ENCODE assay signal across 8 cellular contexts in the genomic region with DNA sequence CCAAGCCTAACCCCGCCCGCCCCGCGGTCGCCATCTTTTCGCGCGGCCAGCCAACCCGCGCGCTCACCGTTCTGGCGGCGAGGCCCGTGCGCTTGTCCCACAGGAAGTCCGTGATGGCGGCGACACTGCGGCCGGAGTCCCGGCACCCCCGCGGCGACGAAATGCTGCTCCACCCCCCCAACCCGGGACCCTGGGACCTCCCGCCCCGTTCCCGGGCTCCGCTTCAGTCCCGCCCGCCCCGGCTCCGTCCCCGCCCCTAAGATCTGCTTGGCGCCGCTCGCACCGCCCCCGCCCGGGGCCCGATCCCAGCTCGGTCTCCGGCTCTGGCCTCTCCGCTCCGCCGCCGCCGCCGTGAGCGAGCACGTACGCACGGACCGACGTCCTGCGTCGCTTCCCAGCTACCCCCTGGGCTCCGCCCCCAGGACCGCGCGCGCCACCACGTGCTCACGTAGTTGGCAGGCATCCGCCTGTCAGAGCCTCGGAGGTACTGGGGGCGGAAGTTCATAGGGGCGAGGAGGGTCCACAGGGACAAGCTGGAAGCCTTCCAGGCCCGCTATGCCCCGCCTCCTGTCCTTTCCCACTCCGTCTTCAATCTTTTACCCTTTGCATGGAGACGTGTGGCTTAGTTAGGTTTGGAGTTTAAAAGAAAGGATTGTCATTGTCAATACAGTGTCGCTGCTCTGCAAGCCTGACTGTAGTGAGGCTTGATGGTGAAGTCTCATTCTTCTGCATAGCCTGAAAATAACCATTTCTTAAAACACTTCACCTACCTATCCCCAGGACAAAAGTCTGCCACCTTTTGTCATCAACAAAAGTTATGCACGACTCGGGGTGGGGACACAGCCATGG. TPM values are rescaled to one million over a fixed set of nuclear protein-coding genes. Genes with fewer than 3 reads are reported as not detected.
DNase-seq lines count a peak whose midpoint lies in the region; FAIRE-seq and TF ChIP-seq lines count a peak whose summit lies in the region.

A gene (minus strand): TSS at position 371 of the 849 bp plus-strand sequence. CDS start 2,527 bp downstream, outside the sequence.

- FAIRE-seq in G401.6 (lab: Jason Lieb, UNC): peak; percentile 93

- H3K27me3 Mint-ChIP-seq in neural progenitor cell (ENCODE audit: insufficient read depth, low read depth): peaks cover 3% of the 10 kb centered on the region

- peak within 1 kb of the TSS; percentile 88 for H3K4me2 ChIP-seq in neural progenitor cell

- H3K9me3 Mint-ChIP-seq in neural progenitor cell: no peaks in the 10 kb centered on the region

- peak within 1 kb of the TSS; percentile 65 for H3K9ac ChIP-seq in neural progenitor cell

- H3K4me1 ChIP-seq in HEK293 (ENCODE audit: control insufficient read depth, insufficient read depth, low read length): no peaks in the 10 kb centered on the region
- peaks cover 28% of the 10 kb centered on the region for H3K4me1 ChIP-seq in SJSA1 (replicated peaks)
- peaks cover 25% of the 10 kb centered on the region for H3K4me1 ChIP-seq in neural progenitor cell

- peaks cover 59% of the 10 kb centered on the region for H3F3A ChIP-seq in neural progenitor cell (ENCODE audit: low read depth)

- peaks cover 36% of the 10 kb centered on the region for H4K20me1 ChIP-seq in neural progenitor cell (ENCODE audit: low read depth)

- CTCF ChIA-PET in HEK293 (lab: Yijun Ruan, JAX): interaction anchor here (1.1 to 5.2 kb wide), 3 partner anchors 14 to 66 kb away, joined by 3 to 45 read pairs (median 4); a partner anchor contains a TSS

- H2AFZ ChIP-seq in neural progenitor cell (replicated peaks): peak within 1 kb of the TSS; percentile 71

- peak within 1 kb of the TSS; percentile 71 for H3K27ac ChIP-seq in HEK293 (ENCODE audit: extremely low read depth, low read depth, low read length)
- H3K27ac ChIP-seq in SJSA1: peak within 1 kb of the TSS; percentile 76
- H3K27ac ChIP-seq in neural progenitor cell: peak within 1 kb of the TSS; percentile 81

- DNase-seq in MV-4-11 (lab: John Stamatoyannopoulos, UW) (peak; percentile 96), SJSA1 (ENCODE audit: low read depth in 1 of 2, low spot score in 2 of 2) (peak; percentile 92 to 98), foreskin fibroblast (peak; percentile 94 to 98), neural progenitor cell (ENCODE audit: low spot score) (peak; percentile 99), stromal cell of bone marrow (ENCODE audit: low read depth) (peak; percentile 88)
- DNase-seq in activated gamma-delta T cell treated with anti-CD3 and anti-CD28 coated beads, Interleukin-2, amount 50 U/mL, for 16 hours (ENCODE audit: low read depth): peak; percentile 92

- peak within 1 kb of the TSS; percentile 90 for H3K27ac Mint-ChIP-seq in neural progenitor cell

- peak within 1 kb of the TSS; percentile 95 for H3K4me3 Mint-ChIP-seq in neural progenitor cell

- H3K4me1 Mint-ChIP-seq in neural progenitor cell: peaks cover 34% of the 10 kb centered on the region

- H3K27me3 ChIP-seq in SJSA1 (replicated peaks) (no peaks in the 10 kb centered on the region), neural progenitor cell (peaks cover 6% of the 10 kb centered on the region)

- H3K9me3 ChIP-seq in HEK293 (ENCODE audit: control insufficient read depth, insufficient read depth, low read depth, low read length) (no peaks in the 10 kb centered on the region), SJSA1 (replicated peaks) (no peaks in the 10 kb centered on the region), neural progenitor cell (ENCODE audit: low read depth) (no peaks in the 10 kb centered on the region)

- H3K36me3 ChIP-seq in HEK293 (ENCODE audit: control insufficient read depth in 2 of 2, insufficient read depth in 1 of 2, low read length in 2 of 2) (peaks cover 16 to 39% of the 10 kb centered on the region in 2 experiments), SJSA1 (peaks cover 44% of the 10 kb centered on the region), neural progenitor cell (peaks cover 6% of the 10 kb centered on the region)

- no peak for TF ChIP-seq CTCF in HEK293 (tag by site-specific recombination; IDR thresholded peaks at IDR 0.05)
- no peak for TF ChIP-seq CTCF in foreskin fibroblast (IDR thresholded peaks at IDR 0.05; ENCODE audit: low read depth, low read length)
- TF ChIP-seq CTCF in neural progenitor cell (IDR thresholded peaks at IDR 0.05): peak; percentile 4

- peaks cover 23% of the 10 kb centered on the region for H3K36me3 Mint-ChIP-seq in neural progenitor cell

- POLR2A ChIA-PET in HEK293 (lab: Yijun Ruan, JAX): interaction anchor here (0.6 to 4.6 kb wide), 24 partner anchors 8 to 666 kb away, joined by 3 to 54 read pairs (median 6); a partner anchor contains a TSS

- peak within 1 kb of the TSS; percentile 88 for H3K4me3 ChIP-seq in HEK293 (ENCODE audit: low read depth, low read length)
- peak within 1 kb of the TSS; percentile 58 for H3K4me3 ChIP-seq in SJSA1
- peak within 1 kb of the TSS; percentile 85 to 90 for H3K4me3 ChIP-seq in foreskin fibroblast (ENCODE audit: low read depth in 1 of 2, low read length in 2 of 2)
- peak within 1 kb of the TSS; percentile 80 for H3K4me3 ChIP-seq in neural progenitor cell

- peaks cover 40% of the 10 kb centered on the region for H3K79me2 ChIP-seq in neural progenitor cell (ENCODE audit: low read depth)

TF ChIP-seq in HEK293, 187 proteins besides CTCF, POLR2A, EP300 and RAD21 (continues in another document):
- TF ChIP-seq ZNF391 (tag by site-specific recombination; IDR thresholded peaks at IDR 0.05; ENCODE audit: borderline replicate concordance, low read depth) (no peak), ZNF76 (tag by site-specific recombination; IDR thresholded peaks at IDR 0.05; ENCODE audit: borderline replicate concordance, low read depth) (peak; percentile 89; the same call in 1 of the 2 replicates), ZNF560 (tag by site-specific recombination; IDR thresholded peaks at IDR 0.05; ENCODE audit: borderline replicate concordance) (no peak), KLF8 (tag by site-specific recombination; IDR thresholded peaks at IDR 0.05) (peak; percentile 21; the same call in 1 of the 2 replicates)
- TF ChIP-seq, protein P1, sequence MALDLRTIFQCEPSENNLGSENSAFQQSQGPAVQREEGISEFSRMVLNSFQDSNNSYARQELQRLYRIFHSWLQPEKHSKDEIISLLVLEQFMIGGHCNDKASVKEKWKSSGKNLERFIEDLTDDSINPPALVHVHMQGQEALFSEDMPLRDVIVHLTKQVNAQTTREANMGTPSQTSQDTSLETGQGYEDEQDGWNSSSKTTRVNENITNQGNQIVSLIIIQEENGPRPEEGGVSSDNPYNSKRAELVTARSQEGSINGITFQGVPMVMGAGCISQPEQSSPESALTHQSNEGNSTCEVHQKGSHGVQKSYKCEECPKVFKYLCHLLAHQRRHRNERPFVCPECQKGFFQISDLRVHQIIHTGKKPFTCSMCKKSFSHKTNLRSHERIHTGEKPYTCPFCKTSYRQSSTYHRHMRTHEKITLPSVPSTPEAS (tag by site-specific recombination; IDR thresholded peaks at IDR 0.05): no peak
- TF ChIP-seq, protein P2, sequence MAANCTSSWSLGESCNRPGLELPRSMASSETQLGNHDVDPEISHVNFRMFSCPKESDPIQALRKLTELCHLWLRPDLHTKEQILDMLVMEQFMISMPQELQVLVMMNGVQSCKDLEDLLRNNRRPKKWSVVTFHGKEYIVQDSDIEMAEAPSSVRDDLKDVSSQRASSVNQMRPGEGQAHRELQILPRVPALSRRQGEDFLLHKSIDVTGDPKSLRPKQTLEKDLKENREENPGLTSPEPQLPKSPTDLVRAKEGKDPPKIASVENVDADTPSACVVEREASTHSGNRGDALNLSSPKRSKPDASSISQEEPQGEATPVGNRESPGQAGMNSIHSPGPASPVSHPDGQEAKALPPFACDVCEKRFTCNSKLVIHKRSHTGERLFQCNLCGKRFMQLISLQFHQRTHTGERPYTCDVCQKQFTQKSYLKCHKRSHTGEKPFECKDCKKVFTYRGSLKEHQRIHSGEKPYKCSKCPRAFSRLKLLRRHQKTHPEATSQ (tag by site-specific recombination; IDR thresholded peaks at IDR 0.05): 0 out of 2 replicates have a peak, but pooled peaks have one; percentile 30
- TF ChIP-seq, protein P3, sequence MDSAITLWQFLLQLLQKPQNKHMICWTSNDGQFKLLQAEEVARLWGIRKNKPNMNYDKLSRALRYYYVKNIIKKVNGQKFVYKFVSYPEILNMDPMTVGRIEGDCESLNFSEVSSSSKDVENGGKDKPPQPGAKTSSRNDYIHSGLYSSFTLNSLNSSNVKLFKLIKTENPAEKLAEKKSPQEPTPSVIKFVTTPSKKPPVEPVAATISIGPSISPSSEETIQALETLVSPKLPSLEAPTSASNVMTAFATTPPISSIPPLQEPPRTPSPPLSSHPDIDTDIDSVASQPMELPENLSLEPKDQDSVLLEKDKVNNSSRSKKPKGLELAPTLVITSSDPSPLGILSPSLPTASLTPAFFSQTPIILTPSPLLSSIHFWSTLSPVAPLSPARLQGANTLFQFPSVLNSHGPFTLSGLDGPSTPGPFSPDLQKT (IDR thresholded peaks at IDR 0.05; ENCODE audit: borderline replicate concordance, low read depth, low read length): no peak
- TF ChIP-seq, protein P4, sequence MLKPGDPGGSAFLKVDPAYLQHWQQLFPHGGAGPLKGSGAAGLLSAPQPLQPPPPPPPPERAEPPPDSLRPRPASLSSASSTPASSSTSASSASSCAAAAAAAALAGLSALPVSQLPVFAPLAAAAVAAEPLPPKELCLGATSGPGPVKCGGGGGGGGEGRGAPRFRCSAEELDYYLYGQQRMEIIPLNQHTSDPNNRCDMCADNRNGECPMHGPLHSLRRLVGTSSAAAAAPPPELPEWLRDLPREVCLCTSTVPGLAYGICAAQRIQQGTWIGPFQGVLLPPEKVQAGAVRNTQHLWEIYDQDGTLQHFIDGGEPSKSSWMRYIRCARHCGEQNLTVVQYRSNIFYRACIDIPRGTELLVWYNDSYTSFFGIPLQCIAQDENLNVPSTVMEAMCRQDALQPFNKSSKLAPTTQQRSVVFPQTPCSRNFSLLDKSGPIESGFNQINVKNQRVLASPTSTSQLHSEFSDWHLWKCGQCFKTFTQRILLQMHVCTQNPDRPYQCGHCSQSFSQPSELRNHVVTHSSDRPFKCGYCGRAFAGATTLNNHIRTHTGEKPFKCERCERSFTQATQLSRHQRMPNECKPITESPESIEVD (tag by site-specific recombination; IDR thresholded peaks at IDR 0.05): no peak

RNA-seq across cellular contexts. Expression of the gene that starts here (rescaled TPM):
- 13.0 and 13.7 TPM in 2 replicates for total RNA-seq in SJSA1 (2014; rRNA removed; shearing (Covaris generic))
- total RNA-seq in neural progenitor cell (ENCODE audit: low replicate concordance): 41.7 and 62.2 TPM in 2 replicates

Comparison
In these comparisons a context has a peak if more than half of its experiments do, and no peak if none do; other contexts are left out.
1. Peak in every context shown above with its lines: DNase-seq, H3K4me3 ChIP-seq and H3K27ac ChIP-seq.